Comparison of ENCODE assay signal across 8 cellular contexts in the genomic region with DNA sequence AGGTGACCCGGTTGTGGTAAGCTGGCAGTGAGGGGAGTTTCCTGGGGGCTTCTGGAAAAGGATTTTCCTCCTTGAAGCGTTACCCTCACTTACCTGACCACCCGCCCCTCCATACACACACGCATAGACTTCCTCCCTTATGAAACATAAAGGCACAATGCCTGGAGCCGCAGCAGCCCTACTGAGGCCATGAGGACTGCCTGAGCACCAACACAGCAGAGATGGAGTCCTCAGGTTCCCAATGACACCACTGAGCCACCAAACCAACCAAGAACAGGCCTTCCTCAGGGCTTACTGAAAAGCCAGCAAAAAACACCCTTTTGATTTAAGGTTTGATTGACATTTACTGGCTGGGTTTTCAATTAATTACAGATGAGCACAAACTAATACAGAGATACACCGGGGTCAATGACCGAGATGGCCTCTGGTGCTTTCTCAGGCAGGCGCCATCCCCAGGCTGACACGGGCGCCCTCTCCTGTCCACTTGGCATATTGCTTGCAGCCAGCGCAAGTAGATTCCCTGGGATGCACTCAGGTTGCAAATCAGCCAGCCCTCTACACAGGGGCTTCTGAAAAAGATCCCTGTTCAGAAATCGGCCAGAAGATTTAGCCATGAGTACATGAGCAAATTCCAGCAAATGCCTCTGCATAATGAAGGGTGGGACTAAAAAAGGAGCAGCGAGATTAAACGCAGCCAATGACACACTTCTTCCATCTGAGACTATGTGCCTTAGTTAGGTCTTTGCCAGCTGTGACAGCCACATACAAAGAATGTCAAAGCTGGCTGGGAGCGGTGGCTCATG. TPM values are rescaled to one million over a fixed set of nuclear protein-coding genes. Genes with fewer than 3 reads are reported as not detected.
DNase-seq lines count a peak whose midpoint lies in the region; ATAC-seq and TF ChIP-seq lines count a peak whose summit lies in the region.

No MANE protein-coding gene starts in this region.

- peak; percentile 88 for TF ChIP-seq CTCF in GM13976 (IDR thresholded peaks at IDR 0.05; ENCODE audit: borderline replicate concordance, control extremely low read depth, extremely low read depth, insufficient read depth, missing control alignments)
- peak; percentile 83 for TF ChIP-seq CTCF in foreskin keratinocyte (conservative IDR thresholded peaks at IDR 0.05)

- in situ Hi-C loops in GM13976 (cut with MboI; ENCODE audit: low sequenced_read_pairs, unreplicated experiment), result loop anchor here (10.0 kb wide), 1 partner anchor 135 kb away; no protein-coding TSS in a partner anchor

- peaks cover 4% of the 10 kb centered on the region for H3K36me3 Mint-ChIP-seq in activated T-helper 17 cell treated with anti-CD3 and anti-CD28 coated beads, Interleukin-2, amount 50 U/mL, for 72 hours (ENCODE audit: low read depth)

- peak overlapping the region; percentile 55 for H3K27ac ChIP-seq in foreskin keratinocyte

- DNase-seq in GM13976 (ENCODE audit: low spot score), result peak; percentile 73
- peak; percentile 19 for DNase-seq in NOMO-1 treated with dmso at 0.1 percent for 144 hours (lab: John Stamatoyannopoulos, UW; ENCODE audit: unreplicated experiment)
- no peak for DNase-seq in foreskin keratinocyte
- peak; percentile 85 for DNase-seq in posterior vena cava (ENCODE audit: low spot score)
- no peak for DNase-seq in NCI-H526 treated with DMSO at 0.1 percent for 48 hours (lab: John Stamatoyannopoulos, UW)

- no peaks in the 10 kb centered on the region for H3K9me3 Mint-ChIP-seq in activated T-helper 17 cell treated with anti-CD3 and anti-CD28 coated beads, Interleukin-2, amount 50 U/mL, for 72 hours

- intact Hi-C loops in posterior vena cava (cut with DNase I), result loop anchor here (2.0 to 10.0 kb wide), 2 partner anchors 55 to 73 kb away; a partner anchor contains a TSS

- peak; percentile 70 for ATAC-seq in activated T-helper 17 cell treated with anti-CD3 and anti-CD28 coated beads, Interleukin-2, amount 50 U/mL, for 72 hours (replicated peaks)
- no peak for ATAC-seq in foreskin keratinocyte
- no peak for ATAC-seq in HG02870 (IDR thresholded peaks at IDR 0.05; ENCODE audit: unreplicated experiment)
- no peak for ATAC-seq in HG03457 (IDR thresholded peaks at IDR 0.05; ENCODE audit: unreplicated experiment)

- peak overlapping the region; percentile 83 for H3K27ac Mint-ChIP-seq in activated T-helper 17 cell treated with anti-CD3 and anti-CD28 coated beads, Interleukin-2, amount 50 U/mL, for 72 hours

- H3K4me1 Mint-ChIP-seq in activated T-helper 17 cell treated with anti-CD3 and anti-CD28 coated beads, Interleukin-2, amount 50 U/mL, for 72 hours, result peaks cover 8% of the 10 kb centered on the region

- H3K27me3 Mint-ChIP-seq in activated T-helper 17 cell treated with anti-CD3 and anti-CD28 coated beads, Interleukin-2, amount 50 U/mL, for 72 hours, result no peaks in the 10 kb centered on the region

- peaks cover 30% of the 10 kb centered on the region for H3K4me1 ChIP-seq in foreskin keratinocyte

- H3K27me3 ChIP-seq in foreskin keratinocyte, result no peaks in the 10 kb centered on the region

- no peak overlapping the region for H3K4me3 Mint-ChIP-seq in activated T-helper 17 cell treated with anti-CD3 and anti-CD28 coated beads, Interleukin-2, amount 50 U/mL, for 72 hours

RNA-seq across cellular contexts. Expression of a gene that starts 14.8 kb away (rescaled TPM):
- total RNA-seq in activated T-helper 17 cell treated with anti-CD3 and anti-CD28 coated beads, Interleukin-2, amount 50 U/mL, for 72 hours, result 10 to 100 TPM; 18.7 to 20.6 TPM
- total RNA-seq in foreskin keratinocyte, result 9.4 and 11.4 TPM in 2 replicates
- polyA plus RNA-seq in foreskin keratinocyte, result 7.0 and 7.8 TPM in 2 replicates
- total RNA-seq in posterior vena cava, result 10 to 100 TPM in 1 of 2 donors, 1 to 10 TPM in 1; 9.8 to 11.3 TPM

RNA-seq across cellular contexts. Expression of a gene that starts 32.2 kb away (rescaled TPM):
- under 1 TPM in 1 of 2 donors, not detected in 1; 0.13 TPM for total RNA-seq in activated T-helper 17 cell treated with anti-CD3 and anti-CD28 coated beads, Interleukin-2, amount 50 U/mL, for 72 hours
- total RNA-seq in foreskin keratinocyte (not detected in 2 replicates), posterior vena cava (10 to 100 TPM in 1 of 2 donors, 1 to 10 TPM in 1; 5.1 to 11.1 TPM)
- polyA plus RNA-seq in foreskin keratinocyte, result 0.06 and 0.07 TPM in 2 replicates

Comparison
In these comparisons a context has a peak if more than half of its experiments do, and no peak if none do; other contexts are left out.
1. DNase-seq: peak in GM13976 (single experiment), NOMO-1 treated with dmso at 0.1 percent for 144 hours (single experiment) and posterior vena cava (single experiment); none in foreskin keratinocyte (0 of 2) and NCI-H526 treated with DMSO at 0.1 percent for 48 hours (single experiment).